In genomic region chr18:50268022-50268747, GRCh38 we compare ENCODE assay signal across 8 cellular contexts. TPM values are rescaled to one million over a fixed set of nuclear protein-coding genes. Genes with fewer than 3 reads are reported as not detected.
DNase-seq lines count a peak whose midpoint lies in the region; ATAC-seq and TF ChIP-seq lines count a peak whose summit lies in the region.

No MANE protein-coding gene starts in this region.

- CTCF ChIA-PET in MCF 10A (lab: Yijun Ruan, JAX) (interaction anchor here (0.7 kb wide), 1 partner anchor 440 kb away, joined by 3 read pairs; no protein-coding TSS in a partner anchor), mammary epithelial cell (lab: Charles Lee; ENCODE audit: low non-redundant PET) (no interaction called here)

- peaks cover 6% of the 10 kb centered on the region for H3K79me2 ChIP-seq in mammary epithelial cell (ENCODE audit: insufficient read depth, low read length)

- H3K27ac ChIP-seq in mammary epithelial cell (ENCODE audit: insufficient read depth, low read depth, low read length) = peak overlapping the region; percentile 24

- H3K9ac ChIP-seq in mammary epithelial cell (ENCODE audit: insufficient read depth, low read length) = no peak overlapping the region

- H3K4me2 ChIP-seq in mammary epithelial cell (ENCODE audit: insufficient read depth, low read depth, low read length) = peak overlapping the region; percentile 84

- no peak overlapping the region for H3K27ac Mint-ChIP-seq in MCF 10A (ENCODE audit: low read depth, unreplicated experiment)

- 7% methylated on average over 35 of the region's 56 CpGs for WGBS in mammary epithelial cell (ENCODE audit: low coverage, missing lambda C conversion rate)

- POLR2A ChIA-PET in MCF 10A (lab: Yijun Ruan, JAX) = interaction anchor here (1.2 kb wide), 1 partner anchor 8 kb away, joined by 3 read pairs; no protein-coding TSS in a partner anchor

- peaks cover 32% of the 10 kb centered on the region for H3K36me3 ChIP-seq in mammary epithelial cell (ENCODE audit: insufficient read depth, low read length)

- in situ Hi-C loops in T47D (cut with HindIII; ENCODE audit: low pct_unique_long_range_greater_than_20kb, low sequenced_read_pairs) (no loop called here), mammary epithelial cell (cut with MboI; ENCODE audit: low sequenced_read_pairs in 2 of 2) (no loop called here)

- TF ChIP-seq CTCF in MCF 10A (IDR thresholded peaks at IDR 0.05; ENCODE audit: unreplicated experiment) = no peak
- peak; percentile 46 to 84 for TF ChIP-seq CTCF in mammary epithelial cell (conservative IDR thresholded peaks at IDR 0.05 in 1 of 2, IDR thresholded peaks at IDR 0.05 in 1 of 2; ENCODE audit: extremely low read depth in 1 of 2, insufficient read depth in 1 of 2, low read depth in 1 of 2, low read length in 2 of 2)

- no peak overlapping the region for H3K4me3 Mint-ChIP-seq in MCF 10A (ENCODE audit: unreplicated experiment)

- H3K4me1 ChIP-seq in mammary epithelial cell (ENCODE audit: insufficient read depth, low read length) = peaks cover 13% of the 10 kb centered on the region

- dilution Hi-C loops in mammary epithelial cell (cut with HindIII; ENCODE audit: low sequenced_read_pairs) = no loop called here

- H2AFZ ChIP-seq in mammary epithelial cell (ENCODE audit: low read depth, low read length) = peak overlapping the region; percentile 65

- H3K4me1 Mint-ChIP-seq in MCF 10A (ENCODE audit: insufficient read depth, unreplicated experiment) = peaks cover 4% of the 10 kb centered on the region

- BruUV-seq in MCF 10A (replicated peaks; lab: Mats Ljungman, UMichigan) = no TSS peak
- no TSS peak for BruUV-seq in mammary epithelial cell (replicated peaks; lab: Mats Ljungman, UMichigan)

- peak overlapping the region; percentile 5 to 51 (median 33) for H3K4me3 ChIP-seq in mammary epithelial cell (replicated peaks in 1 of 3; ENCODE audit: insufficient read depth in 1 of 3, low read depth in 2 of 3, low read length in 3 of 3)

- intact Hi-C loops in MCF 10A (cut with micrococcal nuclease) = no loop called here
- intact Hi-C loops in mammary epithelial cell (cut with micrococcal nuclease) = loop anchor here (5.0 kb wide), 2 partner anchors 89 to 159 kb away; no protein-coding TSS in a partner anchor

- no peaks in the 10 kb centered on the region for H3K9me3 Mint-ChIP-seq in MCF 10A (ENCODE audit: unreplicated experiment)

- ATAC-seq in HG03039 (IDR thresholded peaks at IDR 0.05; ENCODE audit: unreplicated experiment) = peak; percentile 67

- H3K36me3 Mint-ChIP-seq in MCF 10A (ENCODE audit: insufficient read depth, unreplicated experiment) = peaks cover 64% of the 10 kb centered on the region

- H3K27me3 ChIP-seq in mammary epithelial cell (ENCODE audit: insufficient read depth, low read length) = no peaks in the 10 kb centered on the region

- H3K9me3 ChIP-seq in mammary epithelial cell (replicated peaks; ENCODE audit: insufficient read depth, low read length) = no peaks in the 10 kb centered on the region

- no peaks in the 10 kb centered on the region for H3K27me3 Mint-ChIP-seq in MCF 10A (ENCODE audit: insufficient read depth, unreplicated experiment)

- peak; percentile 54 to 57 for DNase-seq in T47D (ENCODE audit: low read depth in 1 of 2, low spot score in 1 of 2)
- DNase-seq in MCF 10A (ENCODE audit: unreplicated experiment) = no peak
- peak; percentile 5 for DNase-seq in T1000 (lab: John Stamatoyannopoulos, UW)
- DNase-seq in mammary epithelial cell = no peak
- peak; percentile 91 for DNase-seq in islet precursor cell
- DNase-seq in stimulated activated CD4-positive, alpha-beta T cell treated with anti-CD3 and anti-CD28 coated beads, Interleukin-1b, Interleukin-23, amount 100 ng/mL, for 1 hour (ENCODE audit: low read depth in 2 of 2) = peak; percentile 51 to 68
- DNase-seq in NCI-H1436 treated with DMSO at 0.1 percent for 48 hours (lab: John Stamatoyannopoulos, UW) = no peak

- H4K20me1 ChIP-seq in mammary epithelial cell (ENCODE audit: insufficient read depth, low read length) = no peaks in the 10 kb centered on the region

RNA-seq across cellular contexts. Expression of gene CFAP53, which starts 1.9 kb away (rescaled TPM):
- total RNA-seq in MCF 10A (2022) (2.2 and 5.0 TPM in 2 replicates), mammary epithelial cell (1 to 10 TPM in 1 of 2 donors, under 1 TPM in 1; 0.67 to 1.7 TPM)
- 0.29 TPM for polyA plus RNA-seq in mammary epithelial cell
- polyA minus RNA-seq in mammary epithelial cell = not detected

RNA-seq across cellular contexts. Expression of gene MBD1, which starts 13.1 kb away (rescaled TPM):
- total RNA-seq in MCF 10A (2022) (203 and 227 TPM in 2 replicates), mammary epithelial cell (100 to 1,000 TPM; 102 to 196 TPM)
- 83.4 TPM for polyA plus RNA-seq in mammary epithelial cell
- polyA minus RNA-seq in mammary epithelial cell = 81.4 TPM

RNA-seq across cellular contexts. Expression of gene CXXC1, which starts 19.3 kb away (rescaled TPM):
- total RNA-seq in MCF 10A (2022) = 65.1 and 85.4 TPM in 2 replicates
- total RNA-seq in mammary epithelial cell = 10 to 100 TPM; 27.7 to 78.2 TPM
- polyA plus RNA-seq in mammary epithelial cell = 67.3 TPM
- 25.7 TPM for polyA minus RNA-seq in mammary epithelial cell

Comparison
In these comparisons a context has a peak if more than half of its experiments do, and no peak if none do; other contexts are left out.
1. DNase-seq: peak in T47D (2 of 2), T1000 (single experiment), islet precursor cell (single experiment) and stimulated activated CD4-positive, alpha-beta T cell treated with anti-CD3 and anti-CD28 coated beads, Interleukin-1b, Interleukin-23, amount 100 ng/mL, for 1 hour (2 of 2); none in MCF 10A (single experiment), mammary epithelial cell (single experiment) and NCI-H1436 treated with DMSO at 0.1 percent for 48 hours (single experiment).